In the genomic region with DNA sequence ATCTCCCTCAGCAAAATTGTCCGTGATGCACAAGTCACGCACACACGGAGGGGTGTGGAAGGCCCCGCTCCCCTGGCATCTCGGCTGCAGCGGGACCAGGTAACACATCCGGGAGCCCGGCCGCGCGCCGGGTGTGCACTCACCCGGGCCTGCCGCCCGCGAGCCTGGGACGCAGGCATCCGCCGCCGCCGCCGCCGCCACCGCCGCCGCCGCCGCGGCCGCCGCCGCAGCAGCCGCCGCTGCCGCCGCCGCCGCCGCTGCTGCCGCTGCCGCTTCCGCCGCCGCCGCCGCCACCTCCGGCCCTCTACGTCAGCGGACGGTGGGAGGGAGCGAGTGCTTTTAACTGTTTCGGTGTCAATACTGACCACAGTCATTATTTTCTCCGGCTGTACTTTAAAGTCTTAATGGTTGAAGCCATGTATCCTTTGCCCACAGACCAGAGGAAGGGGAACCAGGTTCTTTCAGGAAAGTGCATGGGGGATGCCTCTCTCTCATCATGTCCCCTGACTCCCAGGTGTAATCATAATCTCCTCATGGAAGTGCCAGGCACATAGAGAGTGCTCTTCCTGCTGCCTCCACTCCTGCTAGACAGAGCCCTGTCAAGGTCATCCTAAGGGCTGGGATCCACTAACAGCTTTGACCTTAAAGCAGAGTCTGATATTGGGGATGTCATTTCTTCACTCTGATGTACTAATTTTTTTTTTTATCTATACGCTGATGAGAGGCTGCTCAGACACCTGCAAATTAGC, we compare ENCODE assay signal across 8 cellular contexts. TPM values are rescaled to one million over a fixed set of nuclear protein-coding genes. Genes with fewer than 3 reads are reported as not detected.
A peak's percentile ranks its signal among the peaks of the same experiment; 100 is the strongest.
DNase-seq lines count a peak whose midpoint lies in the region; ATAC-seq, FAIRE-seq and TF ChIP-seq lines count a peak whose summit lies in the region.

No MANE protein-coding gene starts in this region.

- no peak overlapping the region for H3K27ac ChIP-seq in mammary epithelial cell (ENCODE audit: insufficient read depth, low read depth, low read length)

- H3K4me3 ChIP-seq in mammary epithelial cell (replicated peaks in 1 of 3; ENCODE audit: insufficient read depth in 1 of 3, low read depth in 2 of 3, low read length in 3 of 3): peak overlapping the region; percentile 51 to 56 (median 55)

- CTCF ChIA-PET in mammary epithelial cell (lab: Charles Lee; ENCODE audit: low non-redundant PET): no interaction called here

- H3K4me3 Mint-ChIP-seq in T-helper 1 cell treated with Interleukin-12 subunit alpha and Interleukin-12 subunit beta and Interleukin-4 antibody, amounts not matched to agents 30 μg/mL and 1 μg/mL, for 36 hours: peak overlapping the region; percentile 64

- peak overlapping the region; percentile 73 for H3K4me2 ChIP-seq in mammary epithelial cell (ENCODE audit: insufficient read depth, low read depth, low read length)

- no peaks in the 10 kb centered on the region for H3K4me1 Mint-ChIP-seq in T-helper 1 cell treated with Interleukin-12 subunit alpha and Interleukin-12 subunit beta and Interleukin-4 antibody, amounts not matched to agents 30 μg/mL and 1 μg/mL, for 36 hours (ENCODE audit: low read depth)

- no peaks in the 10 kb centered on the region for H3K79me2 ChIP-seq in mammary epithelial cell (ENCODE audit: insufficient read depth, low read length)

- no peak overlapping the region for H3K27ac Mint-ChIP-seq in T-helper 1 cell treated with Interleukin-12 subunit alpha and Interleukin-12 subunit beta and Interleukin-4 antibody, amounts not matched to agents 30 μg/mL and 1 μg/mL, for 36 hours

- no peak for TF ChIP-seq POLR2A in GM12892 (IDR thresholded peaks at IDR 0.05; ENCODE audit: low read depth, low read length)

- H3K9me3 Mint-ChIP-seq in T-helper 1 cell treated with Interleukin-12 subunit alpha and Interleukin-12 subunit beta and Interleukin-4 antibody, amounts not matched to agents 30 μg/mL and 1 μg/mL, for 36 hours: peaks cover 9% of the 10 kb centered on the region

- H3K27me3 ChIP-seq in mammary epithelial cell (ENCODE audit: insufficient read depth, low read length): no peaks in the 10 kb centered on the region

- dilution Hi-C loops in mammary epithelial cell (cut with HindIII; ENCODE audit: low sequenced_read_pairs): no loop called here

- H3K4me1 ChIP-seq in mammary epithelial cell (ENCODE audit: insufficient read depth, low read length): no peaks in the 10 kb centered on the region

- DNase-seq in AG08395 (ENCODE audit: low spot score): peak; percentile 19
- no peak for DNase-seq in mammary epithelial cell
- DNase-seq in kidney tubule cell (ENCODE audit: low spot score): peak; percentile 42
- peak; percentile 20 to 45 for DNase-seq in stimulated activated CD4-positive, alpha-beta T cell treated with anti-CD3 and anti-CD28 coated beads, Interleukin-2, amount 100 ng/mL, for 24 hours
- DNase-seq in GM12892 (ENCODE audit: insufficient read length): no peak

- H3K9me3 ChIP-seq in mammary epithelial cell (replicated peaks; ENCODE audit: insufficient read depth, low read length): peaks cover 6% of the 10 kb centered on the region

- ATAC-seq in GM18907 (IDR thresholded peaks at IDR 0.05; ENCODE audit: unreplicated experiment): peak; percentile 81
- peak; percentile 98 for ATAC-seq in HG03432 (IDR thresholded peaks at IDR 0.05; ENCODE audit: unreplicated experiment)

- in situ Hi-C loops in mammary epithelial cell (cut with MboI; ENCODE audit: low sequenced_read_pairs in 2 of 2): no loop called here

- FAIRE-seq in GM12892 (lab: Jason Lieb, UNC): no peak

- no peak for TF ChIP-seq CTCF in mammary epithelial cell (conservative IDR thresholded peaks at IDR 0.05 in 1 of 2, IDR thresholded peaks at IDR 0.05 in 1 of 2; ENCODE audit: extremely low read depth in 1 of 2, insufficient read depth in 1 of 2, low read depth in 1 of 2, low read length in 2 of 2)

- no TSS peak for BruUV-seq in mammary epithelial cell (replicated peaks; lab: Mats Ljungman, UMichigan)

- peak overlapping the region; percentile 90 for H2AFZ ChIP-seq in mammary epithelial cell (ENCODE audit: low read depth, low read length)

- intact Hi-C loops in mammary epithelial cell (cut with micrococcal nuclease): no loop called here

- no peaks in the 10 kb centered on the region for H4K20me1 ChIP-seq in mammary epithelial cell (ENCODE audit: insufficient read depth, low read length)

- H3K36me3 Mint-ChIP-seq in T-helper 1 cell treated with Interleukin-12 subunit alpha and Interleukin-12 subunit beta and Interleukin-4 antibody, amounts not matched to agents 30 μg/mL and 1 μg/mL, for 36 hours (ENCODE audit: low read depth): no peaks in the 10 kb centered on the region

- H3K36me3 ChIP-seq in mammary epithelial cell (ENCODE audit: insufficient read depth, low read length): no peaks in the 10 kb centered on the region

- 60% methylated on average over 2 of the region's 54 CpGs for WGBS in mammary epithelial cell (ENCODE audit: low coverage, missing lambda C conversion rate)

- H3K27me3 Mint-ChIP-seq in T-helper 1 cell treated with Interleukin-12 subunit alpha and Interleukin-12 subunit beta and Interleukin-4 antibody, amounts not matched to agents 30 μg/mL and 1 μg/mL, for 36 hours (ENCODE audit: low read depth): peaks cover 15% of the 10 kb centered on the region

- no peak overlapping the region for H3K9ac ChIP-seq in mammary epithelial cell (ENCODE audit: insufficient read depth, low read length)

RNA-seq across cellular contexts. Expression of gene MAGEE2, which starts 38.0 kb away (rescaled TPM):
- not detected for total RNA-seq in mammary epithelial cell
- polyA plus RNA-seq in mammary epithelial cell: not detected
- polyA minus RNA-seq in mammary epithelial cell: not detected
- not detected for polyA plus RNA-seq in GM12892 (2012; ENCODE audit: missing spikeins)

Comparison
In these comparisons a context has a peak if more than half of its experiments do, and no peak if none do; other contexts are left out.
1. DNase-seq: peak in AG08395 (single experiment), kidney tubule cell (single experiment) and stimulated activated CD4-positive, alpha-beta T cell treated with anti-CD3 and anti-CD28 coated beads, Interleukin-2, amount 100 ng/mL, for 24 hours (2 of 2); none in mammary epithelial cell (single experiment) and GM12892 (single experiment).